In genomic region chr17:77644981-77645380, GRCh38 we compare ENCODE assay signal across 9 cellular contexts.
DNase-seq lines count a peak whose midpoint lies in the region; ATAC-seq and TF ChIP-seq lines count a peak whose summit lies in the region.
"Had no signal": no experiment of that assay in that cellular context is flagged by ENCODE, and none has a peak within 500 bp of the region (broad histone marks: within the 10 kb centered on the region; RNA-seq: fewer than 3 reads in every experiment).

No MANE protein-coding gene starts in this region.

- H3K27me3 ChIP-seq in endodermal cell (ENCODE audit: control insufficient read depth, insufficient read depth, low read length, poor library complexity, severe bottlenecking): no peaks in the 10 kb centered on the region

- H3K27ac ChIP-seq in endodermal cell (ENCODE audit: low read depth, low read length): no peak overlapping the region
- H3K27ac ChIP-seq: body of pancreas had no signal

- peak; percentile 57 for ATAC-seq in activated CD8-positive, alpha-beta T cell treated with anti-CD3 and anti-CD28 coated beads, Interleukin-2, amount 10 ng/mL, durations not matched to agents 7 days and 5 days
- ATAC-seq in HG02571 (IDR thresholded peaks at IDR 0.05; ENCODE audit: unreplicated experiment): no peak
- ATAC-seq: body of pancreas had no signal

- POLR2A ChIA-PET in activated CD8-positive, alpha-beta T cell treated with anti-CD3 and anti-CD28 coated beads, Interleukin-2, amount 10 ng/mL, durations not matched to agents 7 days and 5 days (lab: Charles Lee): interaction anchor here (0.6 to 4.7 kb wide), 12 partner anchors 9 to 369 kb away, joined by 3 to 40 read pairs (median 4); partner anchors contain the start of gene TNRC6C

- H3K36me3 Mint-ChIP-seq in activated CD8-positive, alpha-beta T cell treated with anti-CD3 and anti-CD28 coated beads, Interleukin-2, amount 10 ng/mL, durations not matched to agents 7 days and 5 days (ENCODE audit: low read depth): no peaks in the 10 kb centered on the region
- H3K36me3 Mint-ChIP-seq in endodermal cell (ENCODE audit: low read depth): no peaks in the 10 kb centered on the region

- no peaks in the 10 kb centered on the region for H3K9me3 Mint-ChIP-seq in activated CD8-positive, alpha-beta T cell treated with anti-CD3 and anti-CD28 coated beads, Interleukin-2, amount 10 ng/mL, durations not matched to agents 7 days and 5 days (ENCODE audit: insufficient read depth)
- H3K9me3 Mint-ChIP-seq in endodermal cell: peaks cover 23% of the 10 kb centered on the region

- H3K27ac Mint-ChIP-seq in activated CD8-positive, alpha-beta T cell treated with anti-CD3 and anti-CD28 coated beads, Interleukin-2, amount 10 ng/mL, durations not matched to agents 7 days and 5 days: peak overlapping the region; percentile 82
- no peak overlapping the region for H3K27ac Mint-ChIP-seq in endodermal cell

- CTCF ChIA-PET in activated CD8-positive, alpha-beta T cell treated with anti-CD3 and anti-CD28 coated beads, Interleukin-2, amount 10 ng/mL, durations not matched to agents 7 days and 5 days (lab: Charles Lee): interaction anchor here (0.6 to 3.4 kb wide), 20 partner anchors 9 to 374 kb away, joined by 3 to 37 read pairs (median 4); partner anchors contain the start of gene TNRC6C

- peaks cover 28% of the 10 kb centered on the region for H3K9me3 ChIP-seq in endodermal cell (ENCODE audit: control insufficient read depth, low read length)
- H3K9me3 ChIP-seq: body of pancreas had no signal

- peaks cover 35% of the 10 kb centered on the region for H3K4me1 Mint-ChIP-seq in activated CD8-positive, alpha-beta T cell treated with anti-CD3 and anti-CD28 coated beads, Interleukin-2, amount 10 ng/mL, durations not matched to agents 7 days and 5 days (ENCODE audit: low read depth)
- peaks cover 2% of the 10 kb centered on the region for H3K4me1 Mint-ChIP-seq in endodermal cell

- peaks cover 13% of the 10 kb centered on the region for H3K27me3 Mint-ChIP-seq in activated CD8-positive, alpha-beta T cell treated with anti-CD3 and anti-CD28 coated beads, Interleukin-2, amount 10 ng/mL, durations not matched to agents 7 days and 5 days (ENCODE audit: low read depth)
- peaks cover 19% of the 10 kb centered on the region for H3K27me3 Mint-ChIP-seq in endodermal cell (ENCODE audit: insufficient read depth)

- WGBS in endodermal cell (ENCODE audit: insufficient coverage in 1 of 2, insufficient read length in 1 of 2), 2 experiments: 33 to 57% methylated on average over 3 to 10 of the region's 10 CpGs

- H3K4me1 ChIP-seq in endodermal cell (ENCODE audit: control insufficient read depth, insufficient read depth, low read length): no peaks in the 10 kb centered on the region
- H3K4me1 ChIP-seq: body of pancreas had no signal

- DNase-seq in NAMALWA (ENCODE audit: low spot score) (peak; percentile 20), endodermal cell (peak; percentile 85), hypothalamus (lab: John Stamatoyannopoulos, UW) (no peak), hippocampal formation (lab: John Stamatoyannopoulos, UW) (no peak)
- peak; percentile 58 for DNase-seq in activated CD8-positive, alpha-beta T cell treated with anti-CD3 and anti-CD28 coated beads, Interleukin-2, amount 10 ng/mL, durations not matched to agents 7 days and 5 days
- peak; percentile 23 for DNase-seq in stimulated activated CD8-positive, alpha-beta memory T cell treated with anti-CD3 and anti-CD28 coated beads, Interleukin-7, amount 100 ng/mL, for 24 hours (ENCODE audit: low read depth)
- DNase-seq: body of pancreas, NCI-H1105 had no signal

- H3K9ac ChIP-seq in endodermal cell (ENCODE audit: extremely low read depth, low read length, poor library complexity, severe bottlenecking): no peak overlapping the region

- peak; percentile 77 for TF ChIP-seq CTCF in endodermal cell (conservative IDR thresholded peaks at IDR 0.05)

- H3K4me3 ChIP-seq in endodermal cell (ENCODE audit: low read length): no peak overlapping the region
- H3K4me3 ChIP-seq: body of pancreas had no signal

- peak overlapping the region; percentile 54 for H3K4me3 Mint-ChIP-seq in activated CD8-positive, alpha-beta T cell treated with anti-CD3 and anti-CD28 coated beads, Interleukin-2, amount 10 ng/mL, durations not matched to agents 7 days and 5 days
- H3K4me3 Mint-ChIP-seq in endodermal cell: no peak overlapping the region

- no peaks in the 10 kb centered on the region for H3K36me3 ChIP-seq in endodermal cell (ENCODE audit: control insufficient read depth, insufficient read depth, low read length)

Comparison
In these comparisons a context has a peak if more than half of its experiments do, and no peak if none do; other contexts are left out.
1. DNase-seq: peak in NAMALWA (single experiment), activated CD8-positive, alpha-beta T cell treated with anti-CD3 and anti-CD28 coated beads, Interleukin-2, amount 10 ng/mL, durations not matched to agents 7 days and 5 days (single experiment), endodermal cell (single experiment) and stimulated activated CD8-positive, alpha-beta memory T cell treated with anti-CD3 and anti-CD28 coated beads, Interleukin-7, amount 100 ng/mL, for 24 hours (single experiment); none in hypothalamus (0 of 51) and hippocampal formation (0 of 2).